8 cellular contexts compared by ENCODE assay signal in the genomic region with DNA sequence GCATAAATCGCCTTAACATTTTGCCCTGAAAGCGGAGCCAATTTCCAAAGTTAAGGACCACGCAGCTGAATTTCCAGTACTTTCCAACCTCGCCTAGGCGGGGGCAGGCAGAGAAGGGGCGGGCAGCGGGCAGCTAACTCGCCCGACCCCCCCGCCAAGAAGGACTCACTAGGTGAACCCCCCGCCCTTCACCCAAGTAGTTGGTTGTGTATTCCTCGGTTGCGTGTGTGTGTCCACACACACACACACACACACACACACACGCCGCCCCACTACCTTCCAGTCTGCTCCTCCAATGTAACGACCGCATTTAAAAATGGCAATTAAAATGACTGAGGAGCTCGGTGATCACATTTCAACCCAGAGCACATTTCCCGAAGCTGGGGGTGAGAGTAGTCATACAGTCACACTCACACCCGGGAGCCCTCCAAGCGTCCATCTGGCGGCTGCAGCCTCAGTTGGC. TPM values are rescaled to one million over a fixed set of nuclear protein-coding genes. Genes with fewer than 3 reads are reported as not detected.
A peak's percentile ranks its signal among the peaks of the same experiment; 100 is the strongest.
DNase-seq lines count a peak whose midpoint lies in the region; ATAC-seq and TF ChIP-seq lines count a peak whose summit lies in the region.

No MANE protein-coding gene starts in this region.

- H3K27ac ChIP-seq in SJCRH30 (no peak overlapping the region), gastrocnemius medialis (no peak overlapping the region)

- no peaks in the 10 kb centered on the region for H3K4me1 ChIP-seq in SJCRH30
- H3K4me1 ChIP-seq in gastrocnemius medialis: peaks cover 19 to 30% of the 10 kb centered on the region in 2 donors

- no peak for TF ChIP-seq POLR2A in gastrocnemius medialis (IDR thresholded peaks at IDR 0.05)

- ATAC-seq in gastrocnemius medialis: no peak
- ATAC-seq in GM21619 (IDR thresholded peaks at IDR 0.05; ENCODE audit: unreplicated experiment): no peak
- no peak for ATAC-seq in HG02623 (IDR thresholded peaks at IDR 0.05; ENCODE audit: unreplicated experiment)

- H3K36me3 ChIP-seq in SJCRH30 (no peaks in the 10 kb centered on the region), gastrocnemius medialis (no peaks in the 10 kb centered on the region)

- TF ChIP-seq CTCF in GM13976 (IDR thresholded peaks at IDR 0.05; ENCODE audit: borderline replicate concordance, control extremely low read depth, extremely low read depth, insufficient read depth, missing control alignments): no peak
- no peak for TF ChIP-seq CTCF in gastrocnemius medialis (IDR thresholded peaks at IDR 0.05 in 4 of 5, conservative IDR thresholded peaks at IDR 0.05 in 1 of 5)

- DNase-seq in GM13976 (ENCODE audit: low spot score) (peak; percentile 17), SJCRH30 (no peak), head of caudate nucleus (peak in 26 of 42 donors; percentile 11 to 62 (median 26)), gastrocnemius medialis (no peak), HPDE6-E6E7 (ENCODE audit: extremely low spot score) (no peak), Kasumi-1 (lab: John Stamatoyannopoulos, UW) (no peak)

- intact Hi-C loops in head of caudate nucleus (cut with DNase I): no loop called here
- intact Hi-C loops in gastrocnemius medialis (cut with DNase I; ENCODE audit: low total_unique reads): loop anchor here (10.0 kb wide), 1 partner anchor 195 kb away; no protein-coding TSS in a partner anchor

- no peaks in the 10 kb centered on the region for H3K9me3 ChIP-seq in SJCRH30 (replicated peaks)
- no peaks in the 10 kb centered on the region for H3K9me3 ChIP-seq in gastrocnemius medialis

- H3K4me3 ChIP-seq in SJCRH30 (peak overlapping the region; percentile 46), gastrocnemius medialis (peak overlapping the region; percentile 51 to 65 (median 58))

- H3K27me3 ChIP-seq in SJCRH30 (no peaks in the 10 kb centered on the region), gastrocnemius medialis (peaks cover 71 to 86% (median 75%) of the 10 kb centered on the region in 3 donors)

- in situ Hi-C loops in GM13976 (cut with MboI; ENCODE audit: low sequenced_read_pairs, unreplicated experiment) (no loop called here), gastrocnemius medialis (cut with MboI; ENCODE audit: low sequenced_read_pairs in 4 of 4) (no loop called here)

RNA-seq across cellular contexts. Expression of a gene that starts 1.4 kb away (rescaled TPM):
- 0.53 and 0.58 TPM in 2 replicates for total RNA-seq in SJCRH30 (2014; rRNA removed; shearing (Covaris generic))
- total RNA-seq in gastrocnemius medialis: under 1 TPM; 0.02 to 0.82 (median 0.23) TPM

Comparison
In these comparisons a context has a peak if more than half of its experiments do, and no peak if none do; other contexts are left out.
1. DNase-seq: peak in GM13976 (single experiment) and head of caudate nucleus (26 of 42); none in SJCRH30 (0 of 2), gastrocnemius medialis (0 of 2), HPDE6-E6E7 (single experiment) and Kasumi-1 (0 of 2).